In genomic region chr11:70424765-70425164, GRCh38 we compare ENCODE assay signal across 18 cellular contexts. TPM values are rescaled to one million over a fixed set of nuclear protein-coding genes. Genes with fewer than 3 reads are reported as not detected.
A peak's percentile ranks its signal among the peaks of the same experiment; 100 is the strongest.
DNase-seq lines count a peak whose midpoint lies in the region; ATAC-seq and TF ChIP-seq lines count a peak whose summit lies in the region.
"Had no signal": no experiment of that assay in that cellular context is flagged by ENCODE, and none has a peak within 500 bp of the region (broad histone marks: within the 10 kb centered on the region; RNA-seq: fewer than 3 reads in every experiment).

No MANE protein-coding gene starts in this region.

- peaks cover 0 to 99% (median 20%) of the 10 kb centered on the region in 11 experiments; a peak in 16 of 22 replicates for H3K27me3 ChIP-seq in BLaER1 treated with 17β-estradiol and CSF1 and Interleukin-3, amounts not matched to agents 10 nM and 100 nM
- H3K27me3 ChIP-seq in SJCRH30 = no peaks in the 10 kb centered on the region
- H3K27me3 ChIP-seq: adrenal gland, suprapubic skin had no signal

- H3K36me3 Mint-ChIP-seq in glutamatergic neuron (ENCODE audit: unreplicated experiment) = peaks cover 4% of the 10 kb centered on the region
- H3K36me3 Mint-ChIP-seq: CD4-positive, CD25-positive, alpha-beta regulatory T cell had no signal

- peaks cover 12% of the 10 kb centered on the region for H3K27me3 Mint-ChIP-seq in glutamatergic neuron (ENCODE audit: unreplicated experiment)
- H3K27me3 Mint-ChIP-seq: CD4-positive, CD25-positive, alpha-beta regulatory T cell had no signal

- no peak overlapping the region; a peak in 1 of 20 replicates for H3K4me3 ChIP-seq in BLaER1 treated with 17β-estradiol and CSF1 and Interleukin-3, amounts not matched to agents 10 nM and 100 nM
- H3K4me3 ChIP-seq in NB4 (ENCODE audit: low read depth, low read length) (no peak overlapping the region), SJCRH30 (no peak overlapping the region)
- H3K4me3 ChIP-seq: adrenal gland, suprapubic skin had no signal

- H3K4me2 ChIP-seq in BLaER1 treated with 17β-estradiol and CSF1 and Interleukin-3, amounts not matched to agents 10 nM and 100 nM = peak overlapping the region; percentile 69 to 87 (median 79)

- peaks cover 24% of the 10 kb centered on the region for H3K4me1 Mint-ChIP-seq in glutamatergic neuron (ENCODE audit: low read depth, unreplicated experiment)

- TF ChIP-seq CTCF in NB4 (IDR thresholded peaks at IDR 0.05; ENCODE audit: low read depth, low read length) (no peak), glutamatergic neuron (IDR thresholded peaks at IDR 0.05; ENCODE audit: partially characterized antibody, unreplicated experiment) (no peak)

- H3K9me3 ChIP-seq in BLaER1 treated with 17β-estradiol and CSF1 and Interleukin-3, amounts not matched to agents 10 nM and 100 nM (replicated peaks in 1 of 11) = no peaks in the 10 kb centered on the region
- H3K9me3 ChIP-seq in SJCRH30 (replicated peaks) = no peaks in the 10 kb centered on the region
- H3K9me3 ChIP-seq: adrenal gland, suprapubic skin had no signal

- H4K20me1 ChIP-seq in BLaER1 treated with 17β-estradiol and CSF1 and Interleukin-3, amounts not matched to agents 10 nM and 100 nM = peaks cover 0 to 82% (median 12%) of the 10 kb centered on the region in 11 experiments; a peak in 12 of 22 replicates

- TF ChIP-seq POLR2A in NB4 (IDR thresholded peaks at IDR 0.05; ENCODE audit: extremely low read depth, insufficient read length) = no peak

- H3K27ac ChIP-seq in BLaER1 treated with 17β-estradiol and CSF1 and Interleukin-3, amounts not matched to agents 10 nM and 100 nM = no peak overlapping the region
- H3K27ac ChIP-seq in SJCRH30 = no peak overlapping the region
- H3K27ac ChIP-seq: adrenal gland, suprapubic skin had no signal

- H3K9ac ChIP-seq in BLaER1 treated with 17β-estradiol and CSF1 and Interleukin-3, amounts not matched to agents 10 nM and 100 nM = no peak overlapping the region

- DNase-seq in NB4 (ENCODE audit: low read depth) (peak; percentile 78), glutamatergic neuron (no peak), NCI-H2107 treated with DMSO at 0.1 percent for 48 hours (lab: John Stamatoyannopoulos, UW; ENCODE audit: unreplicated experiment) (no peak), LoVo (ENCODE audit: low spot score) (no peak), NCI-H748 treated with DMSO at 0.1 percent for 48 hours (lab: John Stamatoyannopoulos, UW) (no peak), SJCRH30 (no peak)
- DNase-seq: CD4-positive, CD25-positive, alpha-beta regulatory T cell; DMS153; NCI-H2029 treated with DMSO at 0.1 percent for 48 hours; NCI-H510A treated with DMSO at 0.1 percent for 48 hours; retina; SHP77 treated with DMSO at 0.1 percent for 48 hours; stimulated activated CD4-positive, alpha-beta T cell treated with anti-CD3 and anti-CD28 coated beads, Interleukin-12 subunit alpha, Interleukin-12 subunit beta, amount 100 ng/mL, for 4 hours had no signal

- H3K4me3 Mint-ChIP-seq in glutamatergic neuron (ENCODE audit: unreplicated experiment) = no peak overlapping the region
- H3K4me3 Mint-ChIP-seq: CD4-positive, CD25-positive, alpha-beta regulatory T cell had no signal

- peaks cover 30 to 59% (median 44%) of the 10 kb centered on the region in 10 experiments for H3K4me1 ChIP-seq in BLaER1 treated with 17β-estradiol and CSF1 and Interleukin-3, amounts not matched to agents 10 nM and 100 nM
- H3K4me1 ChIP-seq in SJCRH30 = no peaks in the 10 kb centered on the region
- H3K4me1 ChIP-seq: adrenal gland, suprapubic skin had no signal

- peak; percentile 79 for ATAC-seq in GM19351 (IDR thresholded peaks at IDR 0.05; ENCODE audit: unreplicated experiment)
- ATAC-seq: left lobe of liver had no signal

- no peaks in the 10 kb centered on the region for H3K36me3 ChIP-seq in BLaER1 treated with 17β-estradiol and CSF1 and Interleukin-3, amounts not matched to agents 10 nM and 100 nM
- peaks cover 31% of the 10 kb centered on the region for H3K36me3 ChIP-seq in SJCRH30

- H3K9me3 Mint-ChIP-seq in glutamatergic neuron (ENCODE audit: unreplicated experiment) = peaks cover 11% of the 10 kb centered on the region
- H3K9me3 Mint-ChIP-seq: CD4-positive, CD25-positive, alpha-beta regulatory T cell had no signal

- peak overlapping the region; percentile 94 for H3K27ac Mint-ChIP-seq in glutamatergic neuron (ENCODE audit: unreplicated experiment)

RNA-seq across cellular contexts. Expression of gene CTTN, which starts 26.4 kb away (rescaled TPM):
- 296 TPM for total RNA-seq in glutamatergic neuron (ENCODE audit: unreplicated experiment)
- 56.4 and 71.3 TPM in 2 replicates for total RNA-seq in SJCRH30 (2014; rRNA removed; shearing (Covaris generic))
